In genomic region chr15:74872702-74873035, GRCh38 we compare ENCODE assay signal across 8 cellular contexts. TPM values are rescaled to one million over a fixed set of nuclear protein-coding genes. Genes with fewer than 3 reads are reported as not detected.
A peak's percentile ranks its signal among the peaks of the same experiment; 100 is the strongest.
DNase-seq lines count a peak whose midpoint lies in the region; ATAC-seq and TF ChIP-seq lines count a peak whose summit lies in the region.

No MANE protein-coding gene starts in this region.

- DNase-seq in CD4-positive, alpha-beta T cell: no peak
- DNase-seq in OCI-LY7 (ENCODE audit: low spot score) (no peak), Kasumi-1 (lab: John Stamatoyannopoulos, UW) (no peak)

- no peak for ATAC-seq in CD4-positive, alpha-beta T cell (ENCODE audit: poor library complexity)
- ATAC-seq in GM19463 (IDR thresholded peaks at IDR 0.05; ENCODE audit: unreplicated experiment) (no peak), GM18519 (IDR thresholded peaks at IDR 0.05; ENCODE audit: low FRiP score, unreplicated experiment) (no peak), HG03378 (IDR thresholded peaks at IDR 0.05; ENCODE audit: unreplicated experiment) (no peak)

- H3K27me3 Mint-ChIP-seq in CD4-positive, alpha-beta T cell: no peaks in the 10 kb centered on the region

- H3K9ac ChIP-seq in endocrine pancreas (ENCODE audit: control insufficient read depth, insufficient read depth, low read length): peak overlapping the region; percentile 58

- no peaks in the 10 kb centered on the region for H3K9me3 ChIP-seq in CD4-positive, alpha-beta T cell (ENCODE audit: control insufficient read depth, low read length)
- H3K9me3 ChIP-seq in OCI-LY7 (ENCODE audit: low read length) (peaks cover 14% of the 10 kb centered on the region), endocrine pancreas (ENCODE audit: control insufficient read depth, low read length) (no peaks in the 10 kb centered on the region), neuron (ENCODE audit: low read length) (peaks cover 3% of the 10 kb centered on the region)

- no peaks in the 10 kb centered on the region for H3K9me3 Mint-ChIP-seq in CD4-positive, alpha-beta T cell

- TF ChIP-seq CTCF in CD4-positive, alpha-beta T cell (IDR thresholded peaks at IDR 0.05): no peak
- TF ChIP-seq CTCF in OCI-LY7 (conservative IDR thresholded peaks at IDR 0.05; ENCODE audit: low read length): no peak

- H2AFZ ChIP-seq in OCI-LY7 (ENCODE audit: low read length) (no peak overlapping the region), neuron (ENCODE audit: low read depth, low read length) (no peak overlapping the region)

- CTCF ChIA-PET in CD4-positive, alpha-beta T cell (lab: Charles Lee): interaction anchor here (1.1 to 1.5 kb wide), 2 partner anchors 29 to 79 kb away, joined by 3 to 4 read pairs; partner anchors contain the start of gene ULK3
- CTCF ChIA-PET in OCI-LY7 (lab: Charles Lee; ENCODE audit: unreplicated experiment): no interaction called here

- no peaks in the 10 kb centered on the region for H3K27me3 ChIP-seq in CD4-positive, alpha-beta T cell (ENCODE audit: control insufficient read depth, insufficient read depth, low read length)
- no peaks in the 10 kb centered on the region for H3K27me3 ChIP-seq in endocrine pancreas (ENCODE audit: control insufficient read depth, insufficient read depth, low read length)
- no peaks in the 10 kb centered on the region for H3K27me3 ChIP-seq in neuron (ENCODE audit: insufficient read depth, low read length)

- peak overlapping the region; percentile 82 for H3K4me2 ChIP-seq in OCI-LY7 (ENCODE audit: low read length)

- POLR2A ChIA-PET in CD4-positive, alpha-beta T cell (lab: Charles Lee): interaction anchor here (1.0 to 1.8 kb wide), 4 partner anchors 17 to 34 kb away, joined by 3 to 8 read pairs (median 6); partner anchors contain the start of genes FAM219B, MPI and ULK3
- POLR2A ChIA-PET in OCI-LY7 (lab: Charles Lee): interaction anchor here (2.5 kb wide), 1 partner anchor 11 kb away, joined by 8 read pairs; no protein-coding TSS in a partner anchor

- peaks cover 50% of the 10 kb centered on the region for H3K4me1 Mint-ChIP-seq in CD4-positive, alpha-beta T cell (ENCODE audit: low read depth)

- peak overlapping the region; percentile 90 for H3K27ac Mint-ChIP-seq in CD4-positive, alpha-beta T cell

- no peaks in the 10 kb centered on the region for H3K9me2 ChIP-seq in OCI-LY7 (ENCODE audit: insufficient read depth, low read length)

- BruUV-seq in OCI-LY7 (replicated peaks; lab: Mats Ljungman, UMichigan): TSS peak; percentile 43

- peaks cover 5% of the 10 kb centered on the region for H4K20me1 ChIP-seq in OCI-LY7 (ENCODE audit: insufficient read depth, low read length)

- peak overlapping the region; percentile 93 for H3K27ac ChIP-seq in CD4-positive, alpha-beta T cell (ENCODE audit: low read depth, low read length)
- H3K27ac ChIP-seq in OCI-LY7 (ENCODE audit: low read depth, low read length, poor library complexity, severe bottlenecking): peak overlapping the region; percentile 49

- peaks cover 26% of the 10 kb centered on the region for H3K36me3 Mint-ChIP-seq in CD4-positive, alpha-beta T cell (ENCODE audit: low read depth)

- H3K4me1 ChIP-seq in OCI-LY7 (ENCODE audit: insufficient read depth, low read length, poor library complexity, severe bottlenecking) (peaks cover 38% of the 10 kb centered on the region), endocrine pancreas (ENCODE audit: control insufficient read depth, insufficient read depth, low read length) (peaks cover 1% of the 10 kb centered on the region), neuron (ENCODE audit: insufficient read depth, low read length) (peaks cover 8% of the 10 kb centered on the region)

- H3K79me2 ChIP-seq in OCI-LY7 (ENCODE audit: insufficient read depth, low read depth, low read length): peaks cover 48% of the 10 kb centered on the region

- peak overlapping the region; percentile 94 for H3K4me3 Mint-ChIP-seq in CD4-positive, alpha-beta T cell

- intact Hi-C loops in CD4-positive, alpha-beta T cell (cut with DNase I, micrococcal nuclease): loop anchor here (1.0 to 2.0 kb wide), 6 partner anchors 17 to 64 kb away; partner anchors contain the start of genes ULK3 (in 2 of the 2), FAM219B (in 1 of the 2) and MPI (in 1 of the 2)
- intact Hi-C loops in OCI-LY7 (cut with micrococcal nuclease; ENCODE audit: unreplicated experiment): loop anchor here (2.0 kb wide), 1 partner anchor 16 kb away; no protein-coding TSS in a partner anchor

- H3K36me3 ChIP-seq in OCI-LY7 (ENCODE audit: insufficient read depth, low read length): peaks cover 22% of the 10 kb centered on the region
- no peaks in the 10 kb centered on the region for H3K36me3 ChIP-seq in endocrine pancreas (ENCODE audit: control insufficient read depth, insufficient read depth, low read length)
- H3K36me3 ChIP-seq in neuron (ENCODE audit: insufficient read depth, low read length): peaks cover 15% of the 10 kb centered on the region

- H3K4me3 ChIP-seq in OCI-LY7 (ENCODE audit: low read depth, low read length, poor library complexity, severe bottlenecking): peak overlapping the region; percentile 74
- H3K4me3 ChIP-seq in endocrine pancreas (ENCODE audit: control insufficient read depth, insufficient read depth, low read length): peak overlapping the region; percentile 75
- H3K4me3 ChIP-seq in neuron (ENCODE audit: low read length): peak overlapping the region; percentile 89

RNA-seq across cellular contexts. Expression of gene SCAMP2, which starts 0.5 kb away (rescaled TPM):
- 10 to 100 TPM; 56.1 to 56.9 TPM for total RNA-seq in CD4-positive, alpha-beta T cell
- total RNA-seq in OCI-LY7 (2014; rRNA removed; shearing (Covaris generic)): 21.3 and 24.6 TPM in 2 replicates
- 50.7 and 55.2 TPM in 2 replicates for total RNA-seq in OCI-LY7 (2022)

RNA-seq across cellular contexts. Expression of gene MPI, which starts 17.2 kb away (rescaled TPM):
- total RNA-seq in CD4-positive, alpha-beta T cell: 10 to 100 TPM; 28.9 to 30.3 TPM
- 43.3 and 58.9 TPM in 2 replicates for total RNA-seq in OCI-LY7 (2014; rRNA removed; shearing (Covaris generic))
- 51.3 and 67.2 TPM in 2 replicates for total RNA-seq in OCI-LY7 (2022)

RNA-seq across cellular contexts. Expression of gene ULK3, which starts 29.7 kb away (rescaled TPM):
- 10 to 100 TPM; 37.8 to 38.9 TPM for total RNA-seq in CD4-positive, alpha-beta T cell
- 22.2 and 31.7 TPM in 2 replicates for total RNA-seq in OCI-LY7 (2014; rRNA removed; shearing (Covaris generic))
- total RNA-seq in OCI-LY7 (2022): 30.2 and 46.4 TPM in 2 replicates

RNA-seq across cellular contexts. Expression of gene FAM219B, which starts 34.0 kb away (rescaled TPM):
- 10 to 100 TPM; 21.5 to 26.8 TPM for total RNA-seq in CD4-positive, alpha-beta T cell
- total RNA-seq in OCI-LY7 (2014; rRNA removed; shearing (Covaris generic)): 50.9 and 52.3 TPM in 2 replicates
- total RNA-seq in OCI-LY7 (2022): 62.8 and 67.6 TPM in 2 replicates

RNA-seq across cellular contexts. Expression of gene CPLX3, which starts 46.2 kb away (rescaled TPM):
- under 1 TPM; 0.16 to 0.53 TPM for total RNA-seq in CD4-positive, alpha-beta T cell
- total RNA-seq in OCI-LY7 (2014; rRNA removed; shearing (Covaris generic)): 0.35 and 0.57 TPM in 2 replicates
- 1.5 and 2.1 TPM in 2 replicates for total RNA-seq in OCI-LY7 (2022)
